8 cellular contexts compared by ENCODE assay signal in the genomic region with DNA sequence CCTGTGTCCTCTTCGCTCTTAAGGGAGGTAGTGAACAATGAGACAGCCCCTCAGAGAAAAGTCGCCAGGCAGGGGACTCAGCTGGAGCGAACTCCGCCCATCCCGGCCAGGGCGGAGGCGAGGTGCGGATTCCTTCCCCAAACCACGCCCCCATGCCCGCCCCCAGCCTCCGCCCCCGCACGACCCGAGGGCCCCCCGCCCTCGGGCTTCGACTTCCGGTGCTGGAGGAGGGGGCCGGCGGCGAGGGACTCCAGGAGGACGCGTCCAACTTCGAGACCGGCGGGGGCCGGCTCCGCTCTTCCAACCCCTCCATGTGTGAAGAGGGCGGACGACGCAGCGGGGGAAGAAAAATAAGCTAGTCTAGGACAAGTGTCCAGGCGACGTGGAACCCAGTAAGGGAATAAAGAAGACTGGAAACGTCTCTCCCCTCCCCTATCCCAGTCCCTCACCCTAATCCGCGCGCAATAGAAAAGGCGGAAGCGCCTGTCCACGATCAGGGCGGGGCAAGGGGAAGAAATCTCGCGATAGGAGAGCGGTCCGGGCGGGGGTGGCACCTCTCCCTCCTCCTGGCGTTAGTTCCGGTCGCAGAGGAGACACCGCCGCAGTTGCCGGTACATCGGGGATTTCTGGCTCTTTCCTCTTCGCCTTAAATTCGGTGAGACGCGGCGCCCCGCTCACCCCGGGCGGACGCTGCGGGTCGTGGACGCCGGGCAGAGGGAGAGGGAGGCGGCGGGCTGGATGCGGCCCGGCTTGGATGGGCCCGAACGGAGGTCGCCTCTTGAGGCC. TPM values are rescaled to one million over a fixed set of nuclear protein-coding genes. Genes with fewer than 3 reads are reported as not detected.
DNase-seq lines count a peak whose midpoint lies in the region; ATAC-seq and TF ChIP-seq lines count a peak whose summit lies in the region.

A gene (plus strand): TSS at position 575 of the 786 bp plus-strand sequence. CDS start 1,308 bp downstream, outside the sequence.

- H3K9me3 ChIP-seq in ascending aorta = no peaks in the 10 kb centered on the region
- no peaks in the 10 kb centered on the region for H3K9me3 ChIP-seq in right cardiac atrium (ENCODE audit: control insufficient read depth, low read length)
- no peaks in the 10 kb centered on the region for H3K9me3 ChIP-seq in vagina

- ATAC-seq in GM18502 (IDR thresholded peaks at IDR 0.05; ENCODE audit: poor library complexity, unreplicated experiment) (peak; percentile 78), HG02970 (IDR thresholded peaks at IDR 0.05; ENCODE audit: low FRiP score, unreplicated experiment) (peak; percentile 80), right cardiac atrium (peak; percentile 94 to 95)

- peak within 1 kb of the TSS; percentile 98 for H3K27ac Mint-ChIP-seq in T-helper 2 cell treated with Interferon-gamma antibody and Interleukin-4, amounts not matched to agents 5 μg/mL and 100 μg/mL, for 36 hours

- H3K4me1 ChIP-seq in ascending aorta = peaks cover 6 to 40% of the 10 kb centered on the region in 2 donors
- peaks cover 3% of the 10 kb centered on the region for H3K4me1 ChIP-seq in right cardiac atrium (ENCODE audit: control insufficient read depth, insufficient read depth, low read length)
- peaks cover 42% of the 10 kb centered on the region for H3K4me1 ChIP-seq in vagina

- TF ChIP-seq CTCF in ascending aorta (IDR thresholded peaks at IDR 0.05) = no peak
- no peak for TF ChIP-seq CTCF in vagina (IDR thresholded peaks at IDR 0.05)

- H3K4me3 ChIP-seq in ascending aorta (peak within 1 kb of the TSS; percentile 81 to 97), right cardiac atrium (ENCODE audit: low read length) (peak within 1 kb of the TSS; percentile 89), vagina (peak within 1 kb of the TSS; percentile 90 to 99)

- no peaks in the 10 kb centered on the region for H3K27me3 Mint-ChIP-seq in T-helper 2 cell treated with Interferon-gamma antibody and Interleukin-4, amounts not matched to agents 5 μg/mL and 100 μg/mL, for 36 hours (ENCODE audit: low read depth)

- peaks cover 38% of the 10 kb centered on the region for H3K36me3 Mint-ChIP-seq in T-helper 2 cell treated with Interferon-gamma antibody and Interleukin-4, amounts not matched to agents 5 μg/mL and 100 μg/mL, for 36 hours (ENCODE audit: low read depth)

- DNase-seq in NCI-H1930 (lab: John Stamatoyannopoulos, UW) (peak; percentile 90 to 93), ascending aorta (ENCODE audit: low spot score in 2 of 2) (peak; percentile 77 to 96), right cardiac atrium (peak; percentile 97 to 98 (median 97)), putamen (ENCODE audit: low spot score) (peak; percentile 97), vagina (ENCODE audit: extremely low spot score in 2 of 2) (peak in 1 of 2 donors; percentile 96)
- DNase-seq in T-helper 2 cell treated with Interferon-gamma antibody and Interleukin-4, amounts not matched to agents 5 μg/mL and 100 μg/mL, for 36 hours (ENCODE audit: low spot score) = peak; percentile 93

- peaks cover 25 to 31% of the 10 kb centered on the region in 2 donors for H3K36me3 ChIP-seq in ascending aorta
- H3K36me3 ChIP-seq in vagina = peaks cover 0 to 28% of the 10 kb centered on the region in 2 donors

- no peaks in the 10 kb centered on the region for H3K9me3 Mint-ChIP-seq in T-helper 2 cell treated with Interferon-gamma antibody and Interleukin-4, amounts not matched to agents 5 μg/mL and 100 μg/mL, for 36 hours

- H3K27ac ChIP-seq in ascending aorta = peak within 1 kb of the TSS; percentile 98
- peak within 1 kb of the TSS; percentile 98 for H3K27ac ChIP-seq in right cardiac atrium (ENCODE audit: low read length)
- peak within 1 kb of the TSS; percentile 96 for H3K27ac ChIP-seq in vagina

- WGBS in right cardiac atrium = under 1% methylated on average over 74 of the region's 74 CpGs

- H3K4me1 Mint-ChIP-seq in T-helper 2 cell treated with Interferon-gamma antibody and Interleukin-4, amounts not matched to agents 5 μg/mL and 100 μg/mL, for 36 hours (ENCODE audit: low read depth) = peaks cover 40% of the 10 kb centered on the region

- intact Hi-C loops in ascending aorta (cut with DNase I) (loop anchor here (1.0 to 10.0 kb wide), 5 partner anchors 53 to 227 kb away; a partner anchor contains a TSS), right cardiac atrium (cut with DNase I) (loop anchor here in 3 of 4 donors (1.0 to 5.0 kb wide), 3 partner anchors 51 to 99 kb away; a partner anchor contains a TSS), vagina (cut with DNase I) (loop anchor here (2.0 to 5.0 kb wide), 2 partner anchors 51 to 99 kb away; a partner anchor contains a TSS)

- H3K27me3 ChIP-seq in ascending aorta (no peaks in the 10 kb centered on the region), right cardiac atrium (ENCODE audit: control insufficient read depth, insufficient read depth) (no peaks in the 10 kb centered on the region), vagina (no peaks in the 10 kb centered on the region)

- peak in 1 of 2 donors; percentile 92 for TF ChIP-seq POLR2A in vagina (IDR thresholded peaks at IDR 0.05)

- peak within 1 kb of the TSS; percentile 100 for H3K4me3 Mint-ChIP-seq in T-helper 2 cell treated with Interferon-gamma antibody and Interleukin-4, amounts not matched to agents 5 μg/mL and 100 μg/mL, for 36 hours

RNA-seq across cellular contexts. Expression of the gene that starts here (rescaled TPM):
- total RNA-seq in ascending aorta (85.4 TPM), right cardiac atrium (100 to 1,000 TPM in 2 of 4 donors, 10 to 100 TPM in 2; 83.7 to 173 (median 100.0) TPM), vagina (128 TPM)
- 32.2 TPM for polyA plus RNA-seq in right cardiac atrium
